35 cellular contexts compared by ENCODE assay signal in genomic region chr7:104179178-104179577, GRCh38. TPM values are rescaled to one million over a fixed set of nuclear protein-coding genes. Genes with fewer than 3 reads are reported as not detected.
A peak's percentile ranks its signal among the peaks of the same experiment; 100 is the strongest.
DNase-seq lines count a peak whose midpoint lies in the region; ATAC-seq and TF ChIP-seq lines count a peak whose summit lies in the region.
"Had no signal": no experiment of that assay in that cellular context is flagged by ENCODE, and none has a peak within 500 bp of the region (broad histone marks: within the 10 kb centered on the region; RNA-seq: fewer than 3 reads in every experiment).

No MANE protein-coding gene starts in this region.

- ATAC-seq in GM23338 (no peak), HG03135 (IDR thresholded peaks at IDR 0.05; ENCODE audit: unreplicated experiment) (no peak)
- no peak for ATAC-seq in effector memory CD8-positive, alpha-beta T cell (replicated peaks)
- no peak for ATAC-seq in activated naive CD4-positive, alpha-beta T cell treated with anti-CD3 and anti-CD28 coated beads, Interleukin-2, amount 50 U/mL, for 72 hours
- ATAC-seq: activated T-cell treated with anti-CD3 and anti-CD28 coated beads, Interleukin-2, amount 50 U/mL, for 72 hours; esophagus mucosa; foreskin keratinocyte; HCT116; heart left ventricle; Panc1; right cardiac atrium; stimulated activated naive CD8-positive, alpha-beta T cell treated with anti-CD3 and anti-CD28 coated beads, Interleukin-15, amount 100 ng/mL, for 72 hours had no signal

- H4K20me1 ChIP-seq in GM23338 (replicated peaks; ENCODE audit: insufficient read depth), result no peaks in the 10 kb centered on the region

- H3K4me3 ChIP-seq in GM23338, result no peak overlapping the region; the same call in 1 of the 2 replicates
- H3K4me3 ChIP-seq: coronary artery, heart left ventricle, spleen, thoracic aorta had no signal

- H3K27ac ChIP-seq in GM23338 (ENCODE audit: low read depth), result no peak overlapping the region
- H3K27ac ChIP-seq: coronary artery, foreskin keratinocyte, heart left ventricle, spleen, thoracic aorta had no signal

- H3K9me2 ChIP-seq in GM23338 (ENCODE audit: insufficient read depth), result no peaks in the 10 kb centered on the region

- H3K4me1 ChIP-seq in GM23338 (ENCODE audit: insufficient read depth), result peaks cover 17% of the 10 kb centered on the region
- H3K4me1 ChIP-seq: BE2C, foreskin keratinocyte, heart left ventricle had no signal

- DNase-seq in NCI-H2171 treated with DMSO at 0.1 percent for 48 hours (lab: John Stamatoyannopoulos, UW) (peak; percentile 16), NCI-H2171 (lab: John Stamatoyannopoulos, UW) (no peak), GM23338 (ENCODE audit: low spot score) (peak; percentile 50), RKO (ENCODE audit: low spot score) (peak; percentile 48), left kidney (ENCODE audit: low read depth, low spot score) (peak; percentile 15)
- no peak for DNase-seq in effector memory CD8-positive, alpha-beta T cell
- DNase-seq in activated naive CD4-positive, alpha-beta T cell treated with anti-CD3 and anti-CD28 coated beads, Interleukin-2, amount 50 U/mL, for 72 hours (ENCODE audit: low spot score in 2 of 2), result no peak
- DNase-seq: activated CD4-positive, alpha-beta memory T cell treated with anti-CD3 and anti-CD28 coated beads for 36 hours; activated CD4-positive, CD25-positive, alpha-beta regulatory T cell treated with anti-CD3 and anti-CD28 coated beads, Interleukin-2, amount 50 U/mL, for 72 hours; activated naive CD4-positive, alpha-beta T cell; activated T-cell treated with anti-CD3 and anti-CD28 coated beads, Interleukin-2, amount 50 U/mL, for 72 hours; BE2C; caudate nucleus; CD8-positive, alpha-beta memory T cell; DMS153; effector memory CD4-positive, alpha-beta T cell; heart left ventricle; NCI-H1105 treated with DMSO at 0.1 percent for 48 hours; NCI-H2029 treated with DMSO at 0.1 percent for 48 hours; NCI-H524; posterior cingulate gyrus; right cardiac atrium; SHP77 treated with DMSO at 0.1 percent for 48 hours; spleen; stimulated activated CD4-positive, alpha-beta T cell treated with anti-CD3 and anti-CD28 coated beads, Interleukin-2, amount 100 ng/mL, for 24 hours; stimulated activated CD8-positive, alpha-beta memory T cell treated with anti-CD3 and anti-CD28 coated beads, Interleukin-4, amount 100 ng/mL, for 48 hours; stimulated activated naive CD8-positive, alpha-beta T cell treated with anti-CD3 and anti-CD28 coated beads, Interleukin-15, amount 100 ng/mL, for 72 hours had no signal

- H2AFZ ChIP-seq in GM23338, result no peak overlapping the region

- H3K4me1 Mint-ChIP-seq in GM23338, result peaks cover 14% of the 10 kb centered on the region
- no peaks in the 10 kb centered on the region for H3K4me1 Mint-ChIP-seq in effector memory CD8-positive, alpha-beta T cell (ENCODE audit: low read depth in 2 of 2)
- H3K4me1 Mint-ChIP-seq: stimulated activated naive CD8-positive, alpha-beta T cell treated with anti-CD3 and anti-CD28 coated beads, Interleukin-15, amount 100 ng/mL, for 72 hours had no signal

- H3K36me3 Mint-ChIP-seq in GM23338 (ENCODE audit: low read depth), result peaks cover 75% of the 10 kb centered on the region
- peaks cover 37% of the 10 kb centered on the region for H3K36me3 Mint-ChIP-seq in effector memory CD8-positive, alpha-beta T cell (ENCODE audit: insufficient read depth)
- peaks cover 24 to 59% of the 10 kb centered on the region in 2 donors for H3K36me3 Mint-ChIP-seq in activated naive CD4-positive, alpha-beta T cell treated with anti-CD3 and anti-CD28 coated beads, Interleukin-2, amount 50 U/mL, for 72 hours

- H3K27me3 Mint-ChIP-seq in GM23338 (ENCODE audit: insufficient read depth, low read depth, poor library complexity), result no peaks in the 10 kb centered on the region
- no peaks in the 10 kb centered on the region for H3K27me3 Mint-ChIP-seq in effector memory CD8-positive, alpha-beta T cell
- H3K27me3 Mint-ChIP-seq: activated CD4-positive, alpha-beta memory T cell treated with anti-CD3 and anti-CD28 coated beads for 36 hours; CD8-positive, alpha-beta memory T cell; stimulated activated naive CD8-positive, alpha-beta T cell treated with anti-CD3 and anti-CD28 coated beads, Interleukin-15, amount 100 ng/mL, for 72 hours had no signal

- TF ChIP-seq CTCF in GM23338 (conservative IDR thresholded peaks at IDR 0.05; ENCODE audit: low read depth in 2 of 2), result no peak

- H3K27me3 ChIP-seq in GM23338 (ENCODE audit: insufficient read depth), result no peaks in the 10 kb centered on the region
- H3K27me3 ChIP-seq: BE2C, foreskin keratinocyte, heart left ventricle, spleen had no signal

- H3K9me3 Mint-ChIP-seq in GM23338, result peaks cover 61% of the 10 kb centered on the region
- no peaks in the 10 kb centered on the region for H3K9me3 Mint-ChIP-seq in effector memory CD8-positive, alpha-beta T cell
- H3K9me3 Mint-ChIP-seq in activated naive CD4-positive, alpha-beta T cell treated with anti-CD3 and anti-CD28 coated beads, Interleukin-2, amount 50 U/mL, for 72 hours, result peaks cover 5 to 6% of the 10 kb centered on the region in 2 donors

- no peak overlapping the region for H3K4me3 Mint-ChIP-seq in GM23338
- H3K4me3 Mint-ChIP-seq in effector memory CD8-positive, alpha-beta T cell, result no peak overlapping the region
- H3K4me3 Mint-ChIP-seq: activated CD4-positive, alpha-beta memory T cell treated with anti-CD3 and anti-CD28 coated beads for 36 hours; activated T-cell treated with anti-CD3 and anti-CD28 coated beads, Interleukin-2, amount 50 U/mL, for 72 hours; CD8-positive, alpha-beta memory T cell; mesothelial cell of epicardium; stimulated activated naive CD8-positive, alpha-beta T cell treated with anti-CD3 and anti-CD28 coated beads, Interleukin-15, amount 100 ng/mL, for 72 hours had no signal

- H3K27ac Mint-ChIP-seq in GM23338, result no peak overlapping the region
- no peak overlapping the region for H3K27ac Mint-ChIP-seq in effector memory CD8-positive, alpha-beta T cell
- no peak overlapping the region for H3K27ac Mint-ChIP-seq in activated naive CD4-positive, alpha-beta T cell treated with anti-CD3 and anti-CD28 coated beads, Interleukin-2, amount 50 U/mL, for 72 hours
- H3K27ac Mint-ChIP-seq: activated CD4-positive, alpha-beta memory T cell treated with anti-CD3 and anti-CD28 coated beads for 36 hours; activated T-cell treated with anti-CD3 and anti-CD28 coated beads, Interleukin-2, amount 50 U/mL, for 72 hours; CD8-positive, alpha-beta memory T cell; mesothelial cell of epicardium; stimulated activated naive CD8-positive, alpha-beta T cell treated with anti-CD3 and anti-CD28 coated beads, Interleukin-15, amount 100 ng/mL, for 72 hours had no signal

- no peak overlapping the region for H3K4me2 ChIP-seq in GM23338

- H3K36me3 ChIP-seq in GM23338 (ENCODE audit: insufficient read depth), result peaks cover 57% of the 10 kb centered on the region

- no peaks in the 10 kb centered on the region for H3K79me2 ChIP-seq in GM23338 (replicated peaks; ENCODE audit: insufficient read depth)

- H3F3A ChIP-seq in GM23338 (replicated peaks; ENCODE audit: low read depth), result no peaks in the 10 kb centered on the region

TF ChIP-seq in GM23338, 12 proteins besides CTCF, POLR2A, EP300 and RAD21:
- no peak for TF ChIP-seq ZNF114 (CRISPR knock-in tag; IDR thresholded peaks at IDR 0.05)
- no peak for TF ChIP-seq JUNB (IDR thresholded peaks at IDR 0.05; ENCODE audit: unreplicated experiment)
- TF ChIP-seq POLR2AphosphoS5 (IDR thresholded peaks at IDR 0.05; ENCODE audit: low read depth), result no peak
- TF ChIP-seq REST (IDR thresholded peaks at IDR 0.05; ENCODE audit: unreplicated experiment), result no peak

RNA-seq across cellular contexts. Expression of gene ORC5, which starts 28.6 kb away (rescaled TPM):
- total RNA-seq in GM23338 (2014; rRNA removed; shearing (Covaris generic)), result 22.1 and 89.0 TPM in 2 replicates
- polyA plus RNA-seq in GM23338 (2016; fragmentation: Nextera tagmentation; extraction: Ambion mirVana), result 9.8 and 10.9 TPM in 2 replicates
- total RNA-seq in activated naive CD4-positive, alpha-beta T cell treated with anti-CD3 and anti-CD28 coated beads, Interleukin-2, amount 50 U/mL, for 72 hours, result 10 to 100 TPM; 19.6 to 23.2 TPM

Comparison
In these comparisons a context has a peak if more than half of its experiments do, and no peak if none do; other contexts are left out.
1. DNase-seq: peak in NCI-H2171 treated with DMSO at 0.1 percent for 48 hours (single experiment), GM23338 (single experiment), RKO (single experiment) and left kidney (single experiment); none in NCI-H2171 (single experiment), effector memory CD8-positive, alpha-beta T cell (0 of 3) and activated naive CD4-positive, alpha-beta T cell treated with anti-CD3 and anti-CD28 coated beads, Interleukin-2, amount 50 U/mL, for 72 hours (0 of 2).